8 cellular contexts compared by ENCODE assay signal in the genomic region with DNA sequence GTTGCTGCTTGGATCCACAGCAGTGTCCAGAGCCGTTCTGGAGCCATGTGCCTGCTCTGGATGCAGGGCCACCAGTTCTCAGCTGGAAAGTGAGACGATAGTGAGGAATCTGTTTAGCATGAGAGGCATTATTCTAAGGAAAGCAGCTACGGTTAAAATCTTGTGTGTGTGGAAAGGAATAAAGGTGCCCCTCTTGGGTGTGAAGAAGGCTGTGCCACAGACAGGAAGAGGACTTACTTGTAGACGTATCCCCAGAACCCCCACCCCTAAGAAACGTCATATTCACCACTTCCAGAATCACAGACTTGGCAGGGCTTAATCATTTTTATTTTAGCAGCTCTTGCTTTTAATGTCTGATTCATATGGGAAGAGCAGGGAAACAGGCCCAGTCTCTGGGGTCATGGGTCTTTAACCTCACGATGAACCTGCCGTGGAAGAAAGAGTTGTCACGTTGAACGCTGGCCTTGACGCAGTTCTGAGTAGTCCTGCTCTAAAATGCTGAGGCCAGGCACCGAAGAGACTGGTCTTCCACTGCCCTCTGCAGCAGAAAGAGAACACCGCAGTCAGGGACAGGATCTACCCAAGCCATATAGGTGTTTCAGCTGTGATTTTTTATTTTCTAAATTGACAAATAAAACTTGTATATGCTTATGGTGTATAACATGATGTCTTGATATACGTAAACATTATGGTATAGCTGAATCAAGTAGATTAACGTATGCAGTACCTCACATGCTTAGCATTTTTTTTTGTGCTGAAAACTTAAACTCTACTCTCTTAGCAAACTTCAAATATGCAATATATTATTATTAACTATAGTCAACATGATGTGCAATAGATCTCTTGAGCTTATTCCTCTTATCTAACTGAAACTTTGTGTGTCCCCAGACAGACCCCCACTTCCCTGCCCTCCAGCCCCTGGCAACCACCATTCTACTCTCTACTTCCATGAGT. TPM values are rescaled to one million over a fixed set of nuclear protein-coding genes. Genes with fewer than 3 reads are reported as not detected.
DNase-seq lines count a peak whose midpoint lies in the region; ATAC-seq and TF ChIP-seq lines count a peak whose summit lies in the region.

No MANE protein-coding gene starts in this region.

- H3K4me3 ChIP-seq in heart right ventricle, result peak overlapping the region in 6 of 10 donors; percentile 18 to 37 (median 27)
- no peak overlapping the region for H3K4me3 ChIP-seq in prostate gland

- no peak overlapping the region for H3K4me3 Mint-ChIP-seq in activated naive CD8-positive, alpha-beta T cell treated with anti-CD3 and anti-CD28 coated beads for 36 hours

- H3K27ac Mint-ChIP-seq in activated naive CD8-positive, alpha-beta T cell treated with anti-CD3 and anti-CD28 coated beads for 36 hours, result no peak overlapping the region

- H3K27me3 ChIP-seq in heart right ventricle (no peaks in the 10 kb centered on the region), prostate gland (replicated peaks; ENCODE audit: insufficient read depth) (no peaks in the 10 kb centered on the region)

- no peaks in the 10 kb centered on the region for H3K9me3 ChIP-seq in heart right ventricle
- no peaks in the 10 kb centered on the region for H3K9me3 ChIP-seq in prostate gland

- TF ChIP-seq CTCF in heart right ventricle (IDR thresholded peaks at IDR 0.05) (peak; percentile 46 to 85 (median 74)), prostate gland (IDR thresholded peaks at IDR 0.05) (peak in 3 of 4 experiments; percentile 66 to 86 (median 85))

- intact Hi-C loops in heart right ventricle (cut with DNase I), result loop anchor here (2.0 to 10.0 kb wide), 7 partner anchors 171 to 283 kb away; a partner anchor contains a TSS
- intact Hi-C loops in prostate gland (cut with DNase I), result no loop called here

- ATAC-seq in GM19324 (IDR thresholded peaks at IDR 0.05; ENCODE audit: low FRiP score, unreplicated experiment) (peak; percentile 79), heart right ventricle (peak; percentile 84 to 99 (median 94)), HG03196 (IDR thresholded peaks at IDR 0.05; ENCODE audit: unreplicated experiment) (no peak)

- H3K9me3 Mint-ChIP-seq in activated naive CD8-positive, alpha-beta T cell treated with anti-CD3 and anti-CD28 coated beads for 36 hours, result no peaks in the 10 kb centered on the region

- no peak for TF ChIP-seq POLR2A in prostate gland (IDR thresholded peaks at IDR 0.05)

- H3K36me3 Mint-ChIP-seq in activated naive CD8-positive, alpha-beta T cell treated with anti-CD3 and anti-CD28 coated beads for 36 hours, result no peaks in the 10 kb centered on the region

- WGBS in heart right ventricle, 2 donors, result 13 to 15% methylated on average over 14 of the region's 14 CpGs
- WGBS in prostate gland, result 13% methylated on average over 14 of the region's 14 CpGs

- H3K36me3 ChIP-seq in heart right ventricle, result no peaks in the 10 kb centered on the region
- no peaks in the 10 kb centered on the region for H3K36me3 ChIP-seq in prostate gland

- peaks cover 6% of the 10 kb centered on the region for H3K4me1 Mint-ChIP-seq in activated naive CD8-positive, alpha-beta T cell treated with anti-CD3 and anti-CD28 coated beads for 36 hours

- H3K27ac ChIP-seq in heart right ventricle, result peak overlapping the region in 2 of 10 donors; percentile 16 to 20
- peak overlapping the region in 1 of 2 donors; percentile 36 for H3K27ac ChIP-seq in prostate gland

- H3K4me1 ChIP-seq in heart right ventricle, result peaks cover 0 to 9% (median 0%) of the 10 kb centered on the region in 9 donors
- H3K4me1 ChIP-seq in prostate gland (replicated peaks), result no peaks in the 10 kb centered on the region

- no peaks in the 10 kb centered on the region for H3K27me3 Mint-ChIP-seq in activated naive CD8-positive, alpha-beta T cell treated with anti-CD3 and anti-CD28 coated beads for 36 hours

- peak; percentile 22 for DNase-seq in CMK (ENCODE audit: low read depth)
- peak; percentile 81 for DNase-seq in HT-29 (ENCODE audit: low spot score)
- peak; percentile 89 for DNase-seq in RKO (ENCODE audit: low spot score)
- DNase-seq in activated naive CD8-positive, alpha-beta T cell treated with anti-CD3 and anti-CD28 coated beads for 36 hours, result peak; percentile 47
- DNase-seq in heart right ventricle, result peak; percentile 28 to 48
- DNase-seq in prostate gland (ENCODE audit: low spot score), result peak; percentile 65

RNA-seq across cellular contexts. Expression of a gene that starts 38.8 kb away (rescaled TPM):
- total RNA-seq in HT-29 (2014; rRNA removed; shearing (Covaris generic)), result not detected in 2 replicates
- not detected for total RNA-seq in activated naive CD8-positive, alpha-beta T cell treated with anti-CD3 and anti-CD28 coated beads for 36 hours
- not detected for total RNA-seq in heart right ventricle
- not detected for polyA plus RNA-seq in heart right ventricle
- total RNA-seq in prostate gland, result 1 to 10 TPM; 1.5 to 5.9 TPM

Comparison
In these comparisons a context has a peak if more than half of its experiments do, and no peak if none do; other contexts are left out.
1. DNase-seq: peak in every context shown above with its lines; median percentile 89 in RKO; 81 in HT-29; 65 in prostate gland; 47 in activated naive CD8-positive, alpha-beta T cell treated with anti-CD3 and anti-CD28 coated beads for 36 hours; 38 in heart right ventricle; 22 in CMK.
2. H3K4me3 ChIP-seq: peak in heart right ventricle (6 of 10); none in prostate gland (0 of 2).